33 cellular contexts compared by ENCODE assay signal in genomic region chr5:79273341-79273740, GRCh38. TPM values are rescaled to one million over a fixed set of nuclear protein-coding genes. Genes with fewer than 3 reads are reported as not detected.
DNase-seq lines count a peak whose midpoint lies in the region; ATAC-seq and TF ChIP-seq lines count a peak whose summit lies in the region.
"Had no signal": no experiment of that assay in that cellular context is flagged by ENCODE, and none has a peak within 500 bp of the region (broad histone marks: within the 10 kb centered on the region; RNA-seq: fewer than 3 reads in every experiment).

No MANE protein-coding gene starts in this region.

- peaks cover 26% of the 10 kb centered on the region for H3K36me3 Mint-ChIP-seq in activated naive CD4-positive, alpha-beta T cell treated with anti-CD3 and anti-CD28 coated beads for 36 hours (ENCODE audit: low read depth)
- H3K36me3 Mint-ChIP-seq in T-helper 17 cell (ENCODE audit: low read depth): peaks cover 4% of the 10 kb centered on the region

- H3K9me3 ChIP-seq in HEK293 (ENCODE audit: control insufficient read depth, insufficient read depth, low read depth, low read length) (no peaks in the 10 kb centered on the region), T-helper 17 cell (ENCODE audit: control insufficient read depth, low read length, poor library complexity, severe bottlenecking) (peaks cover 3% of the 10 kb centered on the region)
- H3K9me3 ChIP-seq: A549, BE2C, Caco-2 had no signal

- H3K27ac Mint-ChIP-seq in activated naive CD4-positive, alpha-beta T cell treated with anti-CD3 and anti-CD28 coated beads for 36 hours: peak overlapping the region; percentile 36
- H3K27ac Mint-ChIP-seq in T-helper 17 cell: no peak overlapping the region
- H3K27ac Mint-ChIP-seq: B cell; CD4-positive, alpha-beta memory T cell; CD4-positive, alpha-beta T cell; CD8-positive, alpha-beta memory T cell; CD8-positive, alpha-beta T cell had no signal

- intact Hi-C loops in activated naive CD4-positive, alpha-beta T cell treated with anti-CD3 and anti-CD28 coated beads for 36 hours (cut with micrococcal nuclease): no loop called here

- H3K4me3 ChIP-seq in HEK293 (ENCODE audit: low read depth, low read length): no peak overlapping the region
- H3K4me3 ChIP-seq: A549; BLaER1; BLaER1 treated with 17β-estradiol and CSF1 and Interleukin-3, amounts not matched to agents 10 nM and 100 nM had no signal

- H3K9me3 Mint-ChIP-seq in activated naive CD4-positive, alpha-beta T cell treated with anti-CD3 and anti-CD28 coated beads for 36 hours: peaks cover 5% of the 10 kb centered on the region
- H3K9me3 Mint-ChIP-seq: CD4-positive, CD25-positive, alpha-beta regulatory T cell; CD8-positive, alpha-beta memory T cell had no signal

- peaks cover 34% of the 10 kb centered on the region for H3K4me1 Mint-ChIP-seq in activated naive CD4-positive, alpha-beta T cell treated with anti-CD3 and anti-CD28 coated beads for 36 hours (ENCODE audit: low read depth)
- peaks cover 36% of the 10 kb centered on the region for H3K4me1 Mint-ChIP-seq in T-helper 17 cell

- POLR2A ChIA-PET in HEK293 (lab: Yijun Ruan, JAX): no interaction called here

- no peak overlapping the region for H3K4me3 Mint-ChIP-seq in activated naive CD4-positive, alpha-beta T cell treated with anti-CD3 and anti-CD28 coated beads for 36 hours
- H3K4me3 Mint-ChIP-seq in T-helper 17 cell: peak overlapping the region; percentile 22
- H3K4me3 Mint-ChIP-seq: B cell; CD14-positive monocyte; CD4-positive, alpha-beta T cell; CD8-positive, alpha-beta memory T cell; CD8-positive, alpha-beta T cell had no signal

- no peak overlapping the region for H3K27ac ChIP-seq in HEK293 (ENCODE audit: extremely low read depth, low read depth, low read length)
- H3K27ac ChIP-seq: 22Rv1; A549; BLaER1; BLaER1 treated with 17β-estradiol and CSF1 and Interleukin-3, amounts not matched to agents 10 nM and 100 nM; C4-2B had no signal

- H3K27me3 Mint-ChIP-seq in activated naive CD4-positive, alpha-beta T cell treated with anti-CD3 and anti-CD28 coated beads for 36 hours (ENCODE audit: low read depth): no peaks in the 10 kb centered on the region
- H3K27me3 Mint-ChIP-seq in T-helper 17 cell: no peaks in the 10 kb centered on the region
- H3K27me3 Mint-ChIP-seq: B cell; CD4-positive, alpha-beta memory T cell; CD4-positive, alpha-beta T cell; CD4-positive, CD25-positive, alpha-beta regulatory T cell; CD8-positive, alpha-beta memory T cell had no signal

- peaks cover 0 to 11% of the 10 kb centered on the region in 2 experiments; a peak in 2 of 3 replicates for H3K36me3 ChIP-seq in HEK293 (ENCODE audit: control insufficient read depth in 2 of 2, insufficient read depth in 1 of 2, low read length in 2 of 2)
- H3K36me3 ChIP-seq: BE2C had no signal

- CTCF ChIA-PET in activated naive CD4-positive, alpha-beta T cell treated with anti-CD3 and anti-CD28 coated beads for 36 hours (lab: Charles Lee): no interaction called here
- CTCF ChIA-PET in HEK293 (lab: Yijun Ruan, JAX): no interaction called here

- no peak for TF ChIP-seq CTCF in HEK293 (tag by site-specific recombination; IDR thresholded peaks at IDR 0.05)

- H3K4me1 ChIP-seq in HEK293 (ENCODE audit: control insufficient read depth, insufficient read depth, low read length): no peaks in the 10 kb centered on the region
- H3K4me1 ChIP-seq: A549, BE2C, Caco-2 had no signal

- ATAC-seq in T-helper 17 cell: no peak
- ATAC-seq: A549; CD8-positive, alpha-beta T cell had no signal

- DNase-seq in activated naive CD4-positive, alpha-beta T cell treated with anti-CD3 and anti-CD28 coated beads for 36 hours: no peak
- no peak for DNase-seq in activated naive CD4-positive, alpha-beta T cell (lab: John Stamatoyannopoulos, UW)
- no peak for DNase-seq in T-helper 17 cell
- no peak for DNase-seq in stimulated activated naive CD4-positive, alpha-beta T cell treated with Interleukin-2 at 50 U/mL for 16 hours (lab: John Stamatoyannopoulos, UW)
- no peak for DNase-seq in NCI-H446 treated with DMSO at 0.1 percent for 48 hours (lab: John Stamatoyannopoulos, UW)
- DNase-seq: 8988T; ACHN; AML-193; BE2C; C1 segment of cervical spinal cord; Caco-2; Calu3; CD4-positive, alpha-beta memory T cell; CD4-positive, alpha-beta T cell; CD4-positive, CD25-positive, alpha-beta regulatory T cell; CD8-positive, alpha-beta memory T cell; CD8-positive, alpha-beta T cell; COR-L47; DMS 273 treated with DMSO at 0.1 percent for 48 hours; DMS153; DMS53; DMS79; DMS79 treated with DMSO at 0.1 percent for 48 hours; DND-41; EL had no signal

TF ChIP-seq in HEK293, 187 proteins besides CTCF, POLR2A, EP300 and RAD21:
- TF ChIP-seq YY1 (tag by site-specific recombination; IDR thresholded peaks at IDR 0.05): no peak
- peak; percentile 97 for TF ChIP-seq ZNF558 (tag by site-specific recombination; IDR thresholded peaks at IDR 0.05)
TF ChIP-seq in HEK293: peak in this region for 1.

RNA-seq across cellular contexts. Expression of gene JMY, which starts 37.4 kb away (rescaled TPM):
- 10 to 100 TPM; 11.8 to 12.1 TPM for total RNA-seq in activated naive CD4-positive, alpha-beta T cell treated with anti-CD3 and anti-CD28 coated beads for 36 hours
- 10 to 100 TPM; 60.5 to 74.3 TPM for total RNA-seq in T-helper 17 cell

Comparison
In these comparisons a context has a peak if more than half of its experiments do, and no peak if none do; other contexts are left out.
1. RNA of gene JMY, which starts 37.4 kb away (total RNA-seq): 60.5 to 74.3 TPM in T-helper 17 cell; 11.8 to 12.1 TPM in activated naive CD4-positive, alpha-beta T cell treated with anti-CD3 and anti-CD28 coated beads for 36 hours; every median in the first group is over 4 times any median in the second.